ENCODE assay signal across 8 cellular contexts in genomic region chr11:46845740-46846509, GRCh38. TPM values are rescaled to one million over a fixed set of nuclear protein-coding genes. Genes with fewer than 3 reads are reported as not detected.
A peak's percentile ranks its signal among the peaks of the same experiment; 100 is the strongest.
DNase-seq lines count a peak whose midpoint lies in the region; ATAC-seq and FAIRE-seq lines count a peak whose summit lies in the region.

Gene CKAP5 (minus strand): TSS chr11:46846280. CDS start chr11:46821231, 25,049 bp downstream.

- no peak for FAIRE-seq in HTR-8/SVneo (lab: Jason Lieb, UNC)

- no peaks in the 10 kb centered on the region for H3K27me3 ChIP-seq in NT2/D1 (ENCODE audit: insufficient read depth, insufficient read length)

- peaks cover 18% of the 10 kb centered on the region for H3K9me3 ChIP-seq in NT2/D1 (ENCODE audit: insufficient read depth, low read length)

- H3K4me1 ChIP-seq in NT2/D1 (ENCODE audit: insufficient read depth, insufficient read length): no peaks in the 10 kb centered on the region

- in situ Hi-C loops in Caki2 (cut with HindIII; ENCODE audit: low pct_unique_long_range_greater_than_20kb, low sequenced_read_pairs): no loop called here
- in situ Hi-C loops in endometrial microvascular endothelial cells (cut with HindIII; ENCODE audit: inconsistent ontology term, low pct_unique_long_range_greater_than_20kb, low sequenced_read_pairs): no loop called here

- peak within 1 kb of the TSS; percentile 94 for H3K9ac ChIP-seq in NT2/D1 (ENCODE audit: insufficient read length, low read depth)

- DNase-seq in Caki2 (ENCODE audit: low read depth) (peak; percentile 72), HTR-8/SVneo (ENCODE audit: insufficient read length, low spot score) (peak; percentile 96), NT2/D1 (ENCODE audit: low read depth, low spot score) (peak; percentile 80), mesenteric fat pad (ENCODE audit: low spot score) (peak; percentile 95)
- DNase-seq in activated CD8-positive, alpha-beta memory T cell treated with anti-CD3 and anti-CD28 coated beads, Interleukin-2, amount 50 U/mL, for 24 hours (ENCODE audit: extremely low read depth): peak; percentile 68
- DNase-seq in stimulated activated CD8-positive, alpha-beta memory T cell treated with anti-CD3 and anti-CD28 coated beads, Interleukin-15, amount 100 ng/mL, for 1 hour (ENCODE audit: low read depth): peak; percentile 77

- peak within 1 kb of the TSS; percentile 78 for H3K4me3 ChIP-seq in NT2/D1 (ENCODE audit: insufficient read length, low read depth)

- peaks cover 28% of the 10 kb centered on the region for H3K36me3 ChIP-seq in NT2/D1 (ENCODE audit: insufficient read depth, insufficient read length, low read length)

- peak; percentile 94 for ATAC-seq in GM21367 (IDR thresholded peaks at IDR 0.05; ENCODE audit: unreplicated experiment)

RNA-seq across cellular contexts. Expression of gene CKAP5, which starts in this region (rescaled TPM):
- total RNA-seq in Caki2 (2014; rRNA removed; shearing (Covaris generic); ENCODE audit: low replicate concordance): 24.3 and 24.7 TPM in 2 replicates
- total RNA-seq in endometrial microvascular endothelial cells (ENCODE audit: inconsistent ontology term) (68.5 TPM), mesenteric fat pad (54.4 TPM)

Comparison
In these comparisons a context has a peak if more than half of its experiments do, and no peak if none do; other contexts are left out.
1. Peak in every context shown above with its lines: DNase-seq, ATAC-seq and H3K4me3 ChIP-seq.